ENCODE assay signal across 14 cellular contexts in genomic region chr5:177475563-177476427, GRCh38. TPM values are rescaled to one million over a fixed set of nuclear protein-coding genes. Genes with fewer than 3 reads are reported as not detected.
DNase-seq lines count a peak whose midpoint lies in the region; ATAC-seq and TF ChIP-seq lines count a peak whose summit lies in the region.
"Had no signal": no experiment of that assay in that cellular context is flagged by ENCODE, and none has a peak within 500 bp of the region (broad histone marks: within the 10 kb centered on the region; RNA-seq: fewer than 3 reads in every experiment).

No MANE protein-coding gene starts in this region.

- H3K36me3 ChIP-seq in CD8-positive, alpha-beta T cell (ENCODE audit: insufficient read depth, low read length) = no peaks in the 10 kb centered on the region
- H3K36me3 ChIP-seq in sigmoid colon = no peaks in the 10 kb centered on the region

- no peak for TF ChIP-seq POLR2A in sigmoid colon (IDR thresholded peaks at IDR 0.05)

- POLR2A ChIA-PET in CD8-positive, alpha-beta T cell (lab: Charles Lee) = interaction anchor here (1.3 kb wide), 1 partner anchor 20 kb away, joined by 4 read pairs; no protein-coding TSS in a partner anchor
- POLR2A ChIA-PET in HEK293T (lab: Yijun Ruan, JAX) = interaction anchor here (1.0 to 2.1 kb wide), 5 partner anchors 12 to 41 kb away, joined by 3 to 6 read pairs (median 5); partner anchors contain the start of genes DDX41 and PDLIM7

- no peak for DNase-seq in CD8-positive, alpha-beta T cell
- no peak for DNase-seq in effector memory CD8-positive, alpha-beta T cell
- DNase-seq in sigmoid colon (no peak), HEK293T (ENCODE audit: extremely low spot score) (no peak), COR-L47 (lab: John Stamatoyannopoulos, UW) (no peak), NCI-H2029 treated with DMSO at 0.1 percent for 48 hours (lab: John Stamatoyannopoulos, UW) (no peak)
- DNase-seq: effector CD8-positive, alpha-beta T cell; foreskin keratinocyte; midbrain; SHP77 treated with DMSO at 0.1 percent for 48 hours; stimulated activated CD4-positive, alpha-beta T cell treated with anti-CD3 and anti-CD28 coated beads, Interleukin-2, amount 100 ng/mL, for 48 hours had no signal

- no peak for ATAC-seq in CD8-positive, alpha-beta T cell
- ATAC-seq in effector memory CD8-positive, alpha-beta T cell (replicated peaks) = no peak
- no peak for ATAC-seq in HG02852 (IDR thresholded peaks at IDR 0.05; ENCODE audit: unreplicated experiment)
- ATAC-seq: foreskin keratinocyte had no signal

- 72 to 78% methylated on average over 11 of the region's 11 CpGs for WGBS in sigmoid colon, 2 donors

- peak overlapping the region; percentile 77 for H3K27ac Mint-ChIP-seq in CD8-positive, alpha-beta T cell
- peak overlapping the region in 2 of 3 donors; percentile 16 to 86 for H3K27ac Mint-ChIP-seq in IgD-negative memory B cell
- peak overlapping the region; percentile 1 to 73 for H3K27ac Mint-ChIP-seq in effector memory CD8-positive, alpha-beta T cell

- H3K27me3 Mint-ChIP-seq in CD8-positive, alpha-beta T cell (ENCODE audit: low read depth) = no peaks in the 10 kb centered on the region
- H3K27me3 Mint-ChIP-seq in IgD-negative memory B cell = peaks cover 5% of the 10 kb centered on the region
- H3K27me3 Mint-ChIP-seq in effector memory CD8-positive, alpha-beta T cell = peaks cover 0 to 10% of the 10 kb centered on the region in 2 donors

- H3K9me3 Mint-ChIP-seq in CD8-positive, alpha-beta T cell = no peaks in the 10 kb centered on the region
- peaks cover 0 to 2% (median 0%) of the 10 kb centered on the region in 3 donors for H3K9me3 Mint-ChIP-seq in IgD-negative memory B cell
- no peaks in the 10 kb centered on the region for H3K9me3 Mint-ChIP-seq in effector memory CD8-positive, alpha-beta T cell

- intact Hi-C loops in CD8-positive, alpha-beta T cell (cut with DNase I, micrococcal nuclease) = no loop called here
- intact Hi-C loops in sigmoid colon (cut with DNase I) = no loop called here

- H3K4me1 Mint-ChIP-seq in CD8-positive, alpha-beta T cell (ENCODE audit: low read depth) = peaks cover 61% of the 10 kb centered on the region
- peaks cover 5 to 14% (median 12%) of the 10 kb centered on the region in 3 donors for H3K4me1 Mint-ChIP-seq in IgD-negative memory B cell
- H3K4me1 Mint-ChIP-seq in effector memory CD8-positive, alpha-beta T cell (ENCODE audit: low read depth in 2 of 2) = peaks cover 35 to 43% of the 10 kb centered on the region in 2 donors

- no peak overlapping the region for H3K4me3 ChIP-seq in CD8-positive, alpha-beta T cell (ENCODE audit: low read depth, low read length)
- H3K4me3 ChIP-seq in sigmoid colon = no peak overlapping the region

- H3K4me3 Mint-ChIP-seq in CD8-positive, alpha-beta T cell = peak overlapping the region; percentile 2
- peak overlapping the region in 2 of 4 donors; percentile 47 to 52 for H3K4me3 Mint-ChIP-seq in IgD-negative memory B cell
- H3K4me3 Mint-ChIP-seq in effector memory CD8-positive, alpha-beta T cell = no peak overlapping the region

- TF ChIP-seq CTCF in CD8-positive, alpha-beta T cell (IDR thresholded peaks at IDR 0.05) = no peak
- no peak for TF ChIP-seq CTCF in sigmoid colon (IDR thresholded peaks at IDR 0.05)

- CTCF ChIA-PET in CD8-positive, alpha-beta T cell (lab: Charles Lee) = interaction anchor here (1.0 to 6.6 kb wide), 5 partner anchors 18 to 158 kb away, joined by 3 to 33 read pairs (median 4); no protein-coding TSS in a partner anchor
- CTCF ChIA-PET in HEK293T (lab: Yijun Ruan, JAX) = interaction anchor here (1.5 kb wide), 1 partner anchor 25 kb away, joined by 4 read pairs; no protein-coding TSS in a partner anchor

- H3K27me3 ChIP-seq in CD8-positive, alpha-beta T cell (ENCODE audit: insufficient read depth, low read length) = no peaks in the 10 kb centered on the region
- H3K27me3 ChIP-seq in sigmoid colon = no peaks in the 10 kb centered on the region
- H3K27me3 ChIP-seq: foreskin keratinocyte had no signal

- no peaks in the 10 kb centered on the region for H3K36me3 Mint-ChIP-seq in CD8-positive, alpha-beta T cell
- no peaks in the 10 kb centered on the region for H3K36me3 Mint-ChIP-seq in IgD-negative memory B cell
- H3K36me3 Mint-ChIP-seq in effector memory CD8-positive, alpha-beta T cell (ENCODE audit: insufficient read depth) = peaks cover 10% of the 10 kb centered on the region

- H3K9me3 ChIP-seq in CD8-positive, alpha-beta T cell (ENCODE audit: low read length) = no peaks in the 10 kb centered on the region
- no peaks in the 10 kb centered on the region for H3K9me3 ChIP-seq in sigmoid colon

- H3K27ac ChIP-seq in CD8-positive, alpha-beta T cell (ENCODE audit: low read depth, low read length) = no peak overlapping the region
- H3K27ac ChIP-seq in sigmoid colon = peak overlapping the region; percentile 95 to 99 (median 96)
- H3K27ac ChIP-seq: C4-2B, foreskin keratinocyte had no signal

- TF ChIP-seq EP300 in sigmoid colon (IDR thresholded peaks at IDR 0.05) = no peak

- peaks cover 57% of the 10 kb centered on the region for H3K4me1 ChIP-seq in CD8-positive, alpha-beta T cell (ENCODE audit: insufficient read depth, low read length)
- peaks cover 0 to 92% (median 90%) of the 10 kb centered on the region in 4 donors for H3K4me1 ChIP-seq in sigmoid colon

TF ChIP-seq in HEK293T, 16 proteins besides CTCF, POLR2A, EP300 and RAD21:
- TF ChIP-seq FOXA1 (IDR thresholded peaks at IDR 0.05) = no peak
- TF ChIP-seq PKNOX1 (IDR thresholded peaks at IDR 0.05) = no peak

RNA-seq across cellular contexts. Expression of gene DBN1, which starts 2.4 kb away (rescaled TPM):
- total RNA-seq in CD8-positive, alpha-beta T cell = 10 to 100 TPM; 16.2 to 19.9 TPM
- polyA plus RNA-seq in IgD-negative memory B cell (0.54 TPM), sigmoid colon (10 to 100 TPM in 2 of 3 donors, 1 to 10 TPM in 1; 6.0 to 22.2 (median 16.9) TPM)
- total RNA-seq in sigmoid colon = 10 to 100 TPM; 54.8 to 100.0 (median 82.3) TPM

RNA-seq across cellular contexts. Expression of gene PDLIM7, which starts 21.6 kb away (rescaled TPM):
- 1 to 10 TPM; 6.6 to 7.1 TPM for total RNA-seq in CD8-positive, alpha-beta T cell
- polyA plus RNA-seq in IgD-negative memory B cell = 16.3 TPM
- total RNA-seq in sigmoid colon = 100 to 1,000 TPM; 274 to 923 (median 482) TPM
- 10 to 100 TPM in 2 of 3 donors, 1 to 10 TPM in 1; 7.2 to 58.5 (median 14.4) TPM for polyA plus RNA-seq in sigmoid colon

RNA-seq across cellular contexts. Expression of gene PRR7, which starts 29.2 kb away (rescaled TPM):
- total RNA-seq in CD8-positive, alpha-beta T cell = 10 to 100 TPM; 21.0 TPM
- polyA plus RNA-seq in IgD-negative memory B cell (23.1 TPM), sigmoid colon (1 to 10 TPM in 1 of 3 donors, not detected in 2; 3.7 TPM)
- total RNA-seq in sigmoid colon = 1 to 10 TPM in 3 of 4 donors, under 1 TPM in 1; 0.82 to 2.5 (median 1.7) TPM

RNA-seq across cellular contexts. Expression of gene DOK3, which starts 33.8 kb away (rescaled TPM):
- total RNA-seq in CD8-positive, alpha-beta T cell = 1 to 10 TPM; 1.1 to 1.2 TPM
- polyA plus RNA-seq in IgD-negative memory B cell = 154 TPM
- total RNA-seq in sigmoid colon = 1 to 10 TPM; 4.6 to 8.0 (median 6.5) TPM
- 10 to 100 TPM in 1 of 3 donors, 1 to 10 TPM in 2; 3.0 to 20.2 (median 7.2) TPM for polyA plus RNA-seq in sigmoid colon

RNA-seq across cellular contexts. Expression of gene DDX41, which starts 41.0 kb away (rescaled TPM):
- 10 to 100 TPM; 66.8 to 71.0 TPM for total RNA-seq in CD8-positive, alpha-beta T cell
- polyA plus RNA-seq in IgD-negative memory B cell (74.2 TPM), sigmoid colon (10 to 100 TPM; 69.7 to 78.4 (median 72.6) TPM)
- 10 to 100 TPM; 47.8 to 55.1 (median 51.6) TPM for total RNA-seq in sigmoid colon

Comparison
In these comparisons a context has a peak if more than half of its experiments do, and no peak if none do; other contexts are left out.
1. RNA of gene PDLIM7, which starts 21.6 kb away (total RNA-seq): 274 to 923 TPM in sigmoid colon; 6.6 to 7.1 TPM in CD8-positive, alpha-beta T cell; every median in the first group is over 10 times any median in the second.
2. RNA of gene PRR7, which starts 29.2 kb away (total RNA-seq): 21.0 TPM in CD8-positive, alpha-beta T cell; 0.82 to 2.5 TPM in sigmoid colon; every median in the first group is over 4 times any median in the second.
3. Peak in every context shown above with its lines, with median percentiles within 50 percentile points of each other: H3K27ac Mint-ChIP-seq.